ENCODE assay signal across 19 cellular contexts in genomic region chr5:177605667-177606066, GRCh38.
"Had no signal": no experiment of that assay in that cellular context is flagged by ENCODE, and none has a peak within 500 bp of the region (broad histone marks: within the 10 kb centered on the region; RNA-seq: fewer than 3 reads in every experiment).

No MANE protein-coding gene starts in this region.

- H2AFZ ChIP-seq: parathyroid adenoma had no signal

- H3K4me3 Mint-ChIP-seq: activated B cell treated with CpG ODN at 0.5 μM for 24 hours; activated T-helper 17 cell treated with anti-CD3 and anti-CD28 coated beads, Interleukin-2, amount 50 U/mL, for 72 hours; stimulated activated naive CD8-positive, alpha-beta T cell treated with anti-CD3 and anti-CD28 coated beads, Interleukin-15, amount 100 ng/mL, for 72 hours had no signal

- H3K27ac ChIP-seq: gastroesophageal sphincter, heart right ventricle, parathyroid adenoma, SJCRH30, skin epidermis, upper lobe of left lung had no signal

- ATAC-seq: activated T-helper 17 cell treated with anti-CD3 and anti-CD28 coated beads, Interleukin-2, amount 50 U/mL, for 72 hours; gastroesophageal sphincter; heart right ventricle; stimulated activated naive CD8-positive, alpha-beta T cell treated with anti-CD3 and anti-CD28 coated beads, Interleukin-15, amount 100 ng/mL, for 72 hours had no signal

- H3K27me3 ChIP-seq: gastroesophageal sphincter, heart right ventricle, SJCRH30, upper lobe of left lung had no signal

- H3K36me3 ChIP-seq: SJCRH30 had no signal

- H3K27me3 Mint-ChIP-seq: activated B cell treated with CpG ODN at 0.5 μM for 24 hours; activated T-helper 17 cell treated with anti-CD3 and anti-CD28 coated beads, Interleukin-2, amount 50 U/mL, for 72 hours; stimulated activated naive CD8-positive, alpha-beta T cell treated with anti-CD3 and anti-CD28 coated beads, Interleukin-15, amount 100 ng/mL, for 72 hours had no signal

- H3K9me3 Mint-ChIP-seq: activated B cell treated with CpG ODN at 0.5 μM for 24 hours; activated T-helper 17 cell treated with anti-CD3 and anti-CD28 coated beads, Interleukin-2, amount 50 U/mL, for 72 hours; stimulated activated naive CD8-positive, alpha-beta T cell treated with anti-CD3 and anti-CD28 coated beads, Interleukin-15, amount 100 ng/mL, for 72 hours had no signal

- H3K4me3 ChIP-seq: gastroesophageal sphincter, heart right ventricle, lung, SJCRH30, skin epidermis, upper lobe of left lung had no signal

- H3K9me3 ChIP-seq: gastroesophageal sphincter, heart right ventricle, SJCRH30, upper lobe of left lung had no signal

- DNase-seq: activated B cell treated with CpG ODN at 0.5 μM for 24 hours; activated CD4-positive, alpha-beta T cell treated with anti-CD3 and anti-CD28 coated beads for 48 hours; activated naive CD4-positive, alpha-beta T cell treated with anti-CD3 and anti-CD28 coated beads, Interleukin-2, amount 50 U/mL, for 16 hours; anterior cingulate cortex; cerebellar nuclear complex; dermis blood vessel endothelial cell; heart right ventricle; midbrain; stimulated activated CD4-positive, alpha-beta T cell treated with anti-CD3 and anti-CD28 coated beads, Interleukin-4, amount 100 ng/mL, for 4 hours; stimulated activated CD8-positive, alpha-beta memory T cell treated with anti-CD3 and anti-CD28 coated beads, Interleukin-4, amount 100 ng/mL, for 48 hours; stimulated activated naive CD8-positive, alpha-beta T cell treated with anti-CD3 and anti-CD28 coated beads, Interleukin-15, amount 100 ng/mL, for 72 hours; SW 1271; upper lobe of left lung had no signal

- H3K9ac ChIP-seq: parathyroid adenoma had no signal
